1 cellular context compared by ENCODE assay signal in the genomic region with DNA sequence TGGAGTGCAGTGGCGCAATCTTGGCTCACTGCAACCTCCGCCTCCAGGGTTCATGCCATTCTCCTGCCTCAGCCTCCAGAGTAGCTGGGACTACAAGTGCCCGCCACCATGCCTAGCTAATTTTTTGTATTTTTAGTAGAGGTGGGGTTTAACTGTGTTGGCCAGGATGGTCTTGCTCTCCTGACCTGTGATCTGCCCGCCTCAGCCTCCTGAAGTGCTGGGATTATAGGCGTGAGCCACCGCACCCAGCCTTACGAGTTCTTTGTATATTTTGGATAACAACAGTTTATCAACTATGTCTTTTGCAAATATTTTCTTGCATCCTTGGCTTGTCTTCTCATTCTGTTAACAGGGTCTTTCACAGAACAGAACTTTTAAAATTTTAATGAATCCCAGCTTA. TPM values are rescaled to one million over a fixed set of nuclear protein-coding genes. Genes with fewer than 3 reads are reported as not detected.
"Had no signal": no experiment of that assay in that cellular context is flagged by ENCODE, and none has a peak within 500 bp of the region (broad histone marks: within the 10 kb centered on the region; RNA-seq: fewer than 3 reads in every experiment).

No MANE protein-coding gene starts in this region.

RNA-seq across cellular contexts. Expression of a gene that starts 43.2 kb away (rescaled TPM):
- total RNA-seq: G401 had no signal
